Comparison of ENCODE assay signal across 9 cellular contexts in the genomic region with DNA sequence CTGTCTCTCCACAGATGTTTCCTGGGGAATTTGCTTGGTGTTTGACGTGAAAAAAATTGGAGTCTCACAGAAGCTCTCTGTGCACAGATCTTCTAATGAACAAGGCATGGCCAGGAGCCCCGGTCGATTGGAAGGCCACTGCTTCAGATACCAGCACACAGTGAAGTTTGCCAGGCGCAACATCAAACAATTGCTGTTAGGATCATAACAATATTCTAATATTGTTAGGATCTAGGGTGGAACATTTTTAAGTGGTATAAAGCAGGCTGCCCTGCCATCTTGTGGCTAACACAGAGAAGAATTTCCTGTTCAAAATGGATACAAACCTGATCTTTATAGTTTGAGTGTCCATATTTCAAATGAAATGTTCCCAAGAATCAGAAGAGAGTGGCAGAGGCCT.
A peak's percentile ranks its signal among the peaks of the same experiment; 100 is the strongest.
DNase-seq lines count a peak whose midpoint lies in the region; ATAC-seq, FAIRE-seq and TF ChIP-seq lines count a peak whose summit lies in the region.
"Had no signal": no experiment of that assay in that cellular context is flagged by ENCODE, and none has a peak within 500 bp of the region (broad histone marks: within the 10 kb centered on the region; RNA-seq: fewer than 3 reads in every experiment).

No MANE protein-coding gene starts in this region.

- ATAC-seq in HCT116, result no peak

- intact Hi-C loops in HCT116 (cut with micrococcal nuclease), result no loop called here

- H3K27me3 ChIP-seq in HCT116 (ENCODE audit: insufficient read depth, low read length), result no peaks in the 10 kb centered on the region
- no peaks in the 10 kb centered on the region for H3K27me3 ChIP-seq in WERI-Rb-1 (ENCODE audit: insufficient read depth, low read depth, severe bottlenecking)
- no peaks in the 10 kb centered on the region for H3K27me3 ChIP-seq in Peyer's patch

- H3K4me2 ChIP-seq in HCT116 (ENCODE audit: low read length), result no peak overlapping the region

- no peaks in the 10 kb centered on the region for H4K20me1 ChIP-seq in HCT116 (ENCODE audit: insufficient read depth)

- no peak overlapping the region for H3K4me3 ChIP-seq in HCT116 (replicated peaks in 1 of 2; ENCODE audit: low read depth in 1 of 2, low read length in 2 of 2)
- no peak overlapping the region for H3K4me3 ChIP-seq in WERI-Rb-1 (ENCODE audit: low read depth, low read length)
- no peak overlapping the region for H3K4me3 ChIP-seq in Peyer's patch

- H3K9ac ChIP-seq in HCT116 (ENCODE audit: low read length), result no peak overlapping the region

- TF ChIP-seq RAD21 in HCT116 (IDR thresholded peaks at IDR 0.05; ENCODE audit: low read depth), result peak; percentile 41; the same call in 1 of the 2 replicates

- RAD21 ChIA-PET in HCT116 (lab: Charles Lee; ENCODE audit: low non-redundant PET in 1 of 2, low total read pairs in 2 of 2, uncharacterized antibody in 2 of 2, unreplicated experiment in 2 of 2), result no interaction called here

- no peaks in the 10 kb centered on the region for H3K9me2 ChIP-seq in HCT116 (ENCODE audit: insufficient read depth)

- no peak overlapping the region for H3K27ac ChIP-seq in HCT116 (ENCODE audit: low read depth, low read length)
- no peak overlapping the region for H3K27ac ChIP-seq in WERI-Rb-1
- no peak overlapping the region for H3K27ac ChIP-seq in Peyer's patch

- peak in 1 of 3 experiments; percentile 23; a peak in 1 of 6 replicates for TF ChIP-seq CTCF in HCT116 (IDR thresholded peaks at IDR 0.05 in 2 of 3, conservative IDR thresholded peaks at IDR 0.05 in 1 of 3; ENCODE audit: borderline replicate concordance in 1 of 3, insufficient read depth in 1 of 3, low read depth in 2 of 3, low read length in 2 of 3)
- peak; percentile 37; the same call in 1 of the 2 replicates for TF ChIP-seq CTCF in WERI-Rb-1 (IDR thresholded peaks at IDR 0.05; ENCODE audit: low read depth, low read length)
- no peak for TF ChIP-seq CTCF in Peyer's patch (IDR thresholded peaks at IDR 0.05)

- CTCF ChIA-PET in HCT116 (lab: Charles Lee), result no interaction called here

- TF ChIP-seq POLR2A in HCT116 (IDR thresholded peaks at IDR 0.05; ENCODE audit: borderline replicate concordance, extremely low read depth, insufficient read depth, insufficient read length) (no peak), Peyer's patch (IDR thresholded peaks at IDR 0.05) (no peak)

- no peaks in the 10 kb centered on the region for H3K79me2 ChIP-seq in HCT116 (ENCODE audit: insufficient read depth, low read length)

- BruUV-seq in HCT116 (replicated peaks; lab: Mats Ljungman, UMichigan), result no TSS peak

- H3K36me3 ChIP-seq in HCT116 (ENCODE audit: control insufficient read depth in 1 of 2, insufficient read depth in 2 of 2, low read length in 2 of 2), result no peaks in the 10 kb centered on the region
- no peaks in the 10 kb centered on the region for H3K36me3 ChIP-seq in WERI-Rb-1
- H3K36me3 ChIP-seq in Peyer's patch, result no peaks in the 10 kb centered on the region

- H2AFZ ChIP-seq in HCT116 (ENCODE audit: low read depth, low read length, poor library complexity, severe bottlenecking), result no peak overlapping the region

- DNase-seq in HCT116 (ENCODE audit: low read depth, low spot score), result no peak
- DNase-seq in WERI-Rb-1, result no peak
- peak; percentile 38 for DNase-seq in kidney tubule cell (ENCODE audit: low spot score)
- no peak for DNase-seq in DMS79 (lab: John Stamatoyannopoulos, UW)
- DNase-seq in Peyer's patch, result no peak
- no peak for DNase-seq in mucosa of gallbladder (ENCODE audit: low spot score)
- no peak for DNase-seq in NCI-H1436 (lab: John Stamatoyannopoulos, UW)
- DNase-seq: effector memory CD4-positive, alpha-beta T cell had no signal

- POLR2A ChIA-PET in HCT116 (lab: Charles Lee), result no interaction called here

- FAIRE-seq in A204.1 (lab: Jason Lieb, UNC), result peak; percentile 89

- H3K4me1 ChIP-seq in HCT116 (ENCODE audit: control insufficient read depth in 1 of 2, insufficient read depth in 2 of 2, low read length in 2 of 2), result no peaks in the 10 kb centered on the region
- H3K4me1 ChIP-seq in Peyer's patch, result no peaks in the 10 kb centered on the region

- peaks cover 0 to 11% of the 10 kb centered on the region in 2 experiments; a peak in 2 of 4 replicates for H3K9me3 ChIP-seq in HCT116 (ENCODE audit: control insufficient read depth in 1 of 2, insufficient read depth in 1 of 2, low read depth in 1 of 2, low read length in 2 of 2)
- no peaks in the 10 kb centered on the region for H3K9me3 ChIP-seq in WERI-Rb-1 (ENCODE audit: severe bottlenecking)
- H3K9me3 ChIP-seq in Peyer's patch, result no peaks in the 10 kb centered on the region

TF ChIP-seq in HCT116, 20 proteins besides CTCF, POLR2A, EP300 and RAD21:
- no peak for TF ChIP-seq CBX3 (IDR thresholded peaks at IDR 0.05; ENCODE audit: low read depth)
- TF ChIP-seq SIN3A (IDR thresholded peaks at IDR 0.05; ENCODE audit: low read depth), result no peak
- no peak for TF ChIP-seq ZNF274 (IDR thresholded peaks at IDR 0.05; ENCODE audit: low read depth, low read length)
- TF ChIP-seq CEBPB (IDR thresholded peaks at IDR 0.05; ENCODE audit: low read depth), result no peak
- no peak for TF ChIP-seq EGR1 (IDR thresholded peaks at IDR 0.05; ENCODE audit: low read depth)
- TF ChIP-seq ELF1 (IDR thresholded peaks at IDR 0.05; ENCODE audit: borderline replicate concordance, low read depth), result no peak
- TF ChIP-seq TCF7L2 (IDR thresholded peaks at IDR 0.05; ENCODE audit: borderline replicate concordance, extremely low read depth, insufficient read depth, insufficient read length), result no peak
- no peak for TF ChIP-seq JUND (IDR thresholded peaks at IDR 0.05)
- no peak for TF ChIP-seq ATF3 (IDR thresholded peaks at IDR 0.05)
- no peak for TF ChIP-seq MAX (IDR thresholded peaks at IDR 0.05)
- no peak for TF ChIP-seq SP1 (IDR thresholded peaks at IDR 0.05; ENCODE audit: low read depth)
- no peak for TF ChIP-seq FOSL1 (IDR thresholded peaks at IDR 0.05; ENCODE audit: low read depth)
- no peak for TF ChIP-seq EZH2phosphoT487 (IDR thresholded peaks at IDR 0.05; ENCODE audit: borderline replicate concordance)
